16 cellular contexts compared by ENCODE assay signal in genomic region chr6:44061375-44062104, GRCh38.
DNase-seq lines count a peak whose midpoint lies in the region; ATAC-seq and TF ChIP-seq lines count a peak whose summit lies in the region.
"Had no signal": no experiment of that assay in that cellular context is flagged by ENCODE, and none has a peak within 500 bp of the region (broad histone marks: within the 10 kb centered on the region; RNA-seq: fewer than 3 reads in every experiment).

No MANE protein-coding gene starts in this region.

- BruUV-seq in mammary epithelial cell (replicated peaks; lab: Mats Ljungman, UMichigan) = no TSS peak

- 45 to 62% (median 56%) methylated on average over 5 of the region's 5 CpGs for WGBS in heart left ventricle, 4 donors
- 44% methylated on average over 5 of the region's 5 CpGs for WGBS in mammary epithelial cell (ENCODE audit: low coverage, missing lambda C conversion rate)

- no peaks in the 10 kb centered on the region for H3K79me2 ChIP-seq in mammary epithelial cell (ENCODE audit: insufficient read depth, low read length)

- H3K9me3 ChIP-seq in heart left ventricle (peaks cover 0 to 5% (median 0%) of the 10 kb centered on the region in 12 donors), mammary epithelial cell (replicated peaks; ENCODE audit: insufficient read depth, low read length) (no peaks in the 10 kb centered on the region), right atrium auricular region (no peaks in the 10 kb centered on the region), tibial artery (no peaks in the 10 kb centered on the region)
- H3K9me3 ChIP-seq: upper lobe of left lung had no signal

- H3K4me3 ChIP-seq in heart left ventricle (no peak overlapping the region), mammary epithelial cell (replicated peaks in 1 of 3; ENCODE audit: insufficient read depth in 1 of 3, low read depth in 2 of 3, low read length in 3 of 3) (no peak overlapping the region), right atrium auricular region (no peak overlapping the region), tibial artery (no peak overlapping the region)
- H3K4me3 ChIP-seq: SK-N-MC, upper lobe of left lung had no signal

- no peaks in the 10 kb centered on the region for H3K27me3 ChIP-seq in heart left ventricle
- H3K27me3 ChIP-seq in mammary epithelial cell (ENCODE audit: insufficient read depth, low read length) = no peaks in the 10 kb centered on the region
- H3K27me3 ChIP-seq in right atrium auricular region = no peaks in the 10 kb centered on the region
- no peaks in the 10 kb centered on the region for H3K27me3 ChIP-seq in tibial artery
- H3K27me3 ChIP-seq: upper lobe of left lung had no signal

- H3K9ac ChIP-seq in mammary epithelial cell (ENCODE audit: insufficient read depth, low read length) = no peak overlapping the region

- peaks cover 2% of the 10 kb centered on the region for H3K27me3 Mint-ChIP-seq in activated naive CD4-positive, alpha-beta T cell treated with anti-CD3 and anti-CD28 coated beads for 36 hours (ENCODE audit: low read depth)

- no peaks in the 10 kb centered on the region for H4K20me1 ChIP-seq in mammary epithelial cell (ENCODE audit: insufficient read depth, low read length)

- H3K4me1 ChIP-seq in heart left ventricle (peaks cover 7 to 90% (median 72%) of the 10 kb centered on the region in 12 donors), mammary epithelial cell (ENCODE audit: insufficient read depth, low read length) (peaks cover 92% of the 10 kb centered on the region), right atrium auricular region (peaks cover 0 to 91% of the 10 kb centered on the region in 2 donors), tibial artery (peaks cover 0 to 59% (median 36%) of the 10 kb centered on the region in 4 donors)

- intact Hi-C loops in heart left ventricle (cut with DNase I) = loop anchor here in 5 of 10 donors (5.0 to 10.0 kb wide), 3 partner anchors 54 to 207 kb away; no protein-coding TSS in a partner anchor
- intact Hi-C loops in Right ventricle myocardium inferior (cut with DNase I) = no loop called here
- intact Hi-C loops in mammary epithelial cell (cut with micrococcal nuclease) = loop anchor here (5.0 kb wide), 1 partner anchor 89 kb away; no protein-coding TSS in a partner anchor
- intact Hi-C loops in tibial artery (cut with DNase I; ENCODE audit: low total_unique reads) = no loop called here
- intact Hi-C loops in activated naive CD4-positive, alpha-beta T cell treated with anti-CD3 and anti-CD28 coated beads for 36 hours (cut with micrococcal nuclease) = loop anchor here (2.0 kb wide), 1 partner anchor 61 kb away; no protein-coding TSS in a partner anchor

- no peak overlapping the region for H3K27ac Mint-ChIP-seq in activated naive CD4-positive, alpha-beta T cell treated with anti-CD3 and anti-CD28 coated beads for 36 hours
- H3K27ac Mint-ChIP-seq: activated B cell treated with CpG ODN at 0.5 μM for 24 hours; activated naive CD8-positive, alpha-beta T cell treated with anti-CD3 and anti-CD28 coated beads, Interleukin-2, amount 50 U/mL, for 24 hours had no signal

- no peaks in the 10 kb centered on the region for H3K36me3 Mint-ChIP-seq in activated naive CD4-positive, alpha-beta T cell treated with anti-CD3 and anti-CD28 coated beads for 36 hours (ENCODE audit: low read depth)

- TF ChIP-seq POLR2A in heart left ventricle (IDR thresholded peaks at IDR 0.05) = no peak

- H3K27ac ChIP-seq in heart left ventricle (peak overlapping the region; percentile 2 to 93 (median 76)), mammary epithelial cell (ENCODE audit: insufficient read depth, low read depth, low read length) (peak overlapping the region; percentile 85), right atrium auricular region (peak overlapping the region; percentile 87 to 88), tibial artery (peak overlapping the region; percentile 18 to 34)
- H3K27ac ChIP-seq: SK-N-MC, upper lobe of left lung had no signal

- no peaks in the 10 kb centered on the region for H3K36me3 ChIP-seq in heart left ventricle
- H3K36me3 ChIP-seq in mammary epithelial cell (ENCODE audit: insufficient read depth, low read length) = no peaks in the 10 kb centered on the region
- H3K36me3 ChIP-seq in right atrium auricular region = no peaks in the 10 kb centered on the region
- no peaks in the 10 kb centered on the region for H3K36me3 ChIP-seq in tibial artery
- H3K36me3 ChIP-seq: upper lobe of left lung had no signal

- DNase-seq in heart left ventricle (no peak), Right ventricle myocardium inferior (ENCODE audit: missing footprints) (no peak), mammary epithelial cell (peak; percentile 73), right atrium auricular region (ENCODE audit: low spot score) (no peak), tibial artery (no peak), ureter (ENCODE audit: low spot score) (no peak)
- no peak for DNase-seq in activated naive CD4-positive, alpha-beta T cell treated with anti-CD3 and anti-CD28 coated beads for 36 hours
- DNase-seq: activated B cell treated with CpG ODN at 0.5 μM for 24 hours; activated naive CD8-positive, alpha-beta T cell treated with anti-CD3 and anti-CD28 coated beads, Interleukin-2, amount 50 U/mL, for 24 hours; effector CD8-positive, alpha-beta T cell; KG1; NCI-H2029; upper lobe of left lung had no signal

- H3K4me3 Mint-ChIP-seq in activated naive CD4-positive, alpha-beta T cell treated with anti-CD3 and anti-CD28 coated beads for 36 hours = no peak overlapping the region
- H3K4me3 Mint-ChIP-seq: activated B cell treated with CpG ODN at 0.5 μM for 24 hours; activated naive CD8-positive, alpha-beta T cell treated with anti-CD3 and anti-CD28 coated beads, Interleukin-2, amount 50 U/mL, for 24 hours; neural crest cell had no signal

- peaks cover 6% of the 10 kb centered on the region for H3K4me1 Mint-ChIP-seq in activated naive CD4-positive, alpha-beta T cell treated with anti-CD3 and anti-CD28 coated beads for 36 hours (ENCODE audit: low read depth)

- H3K9me3 Mint-ChIP-seq in activated naive CD4-positive, alpha-beta T cell treated with anti-CD3 and anti-CD28 coated beads for 36 hours = peaks cover 6% of the 10 kb centered on the region

- no peak overlapping the region for H3K4me2 ChIP-seq in mammary epithelial cell (ENCODE audit: insufficient read depth, low read depth, low read length)

- TF ChIP-seq CTCF in heart left ventricle (IDR thresholded peaks at IDR 0.05) (no peak), mammary epithelial cell (conservative IDR thresholded peaks at IDR 0.05 in 1 of 2, IDR thresholded peaks at IDR 0.05 in 1 of 2; ENCODE audit: extremely low read depth in 1 of 2, insufficient read depth in 1 of 2, low read depth in 1 of 2, low read length in 2 of 2) (no peak), right atrium auricular region (IDR thresholded peaks at IDR 0.05) (no peak), tibial artery (IDR thresholded peaks at IDR 0.05) (no peak)

- in situ Hi-C loops in mammary epithelial cell (cut with MboI; ENCODE audit: low sequenced_read_pairs in 2 of 2) = loop anchor here in 1 of 2 donors (5.0 kb wide), 1 partner anchor 289 kb away; the partner anchor contains the start of gene VEGFA

- dilution Hi-C loops in mammary epithelial cell (cut with HindIII; ENCODE audit: low sequenced_read_pairs) = loop anchor here (5.0 kb wide), 2 partner anchors 49 to 79 kb away; no protein-coding TSS in a partner anchor

- no peak overlapping the region for H2AFZ ChIP-seq in mammary epithelial cell (ENCODE audit: low read depth, low read length)

- CTCF ChIA-PET in mammary epithelial cell (lab: Charles Lee; ENCODE audit: low non-redundant PET) = no interaction called here
- CTCF ChIA-PET in activated naive CD4-positive, alpha-beta T cell treated with anti-CD3 and anti-CD28 coated beads for 36 hours (lab: Charles Lee) = interaction anchor here (0.6 to 2.3 kb wide), 4 partner anchors 11 to 405 kb away, joined by 3 to 15 read pairs (median 4); no protein-coding TSS in a partner anchor

- no peak for ATAC-seq in heart left ventricle
- no peak for ATAC-seq in Right ventricle myocardium inferior
- ATAC-seq in GM21381 (IDR thresholded peaks at IDR 0.05; ENCODE audit: unreplicated experiment) = no peak
- ATAC-seq: activated naive CD8-positive, alpha-beta T cell treated with anti-CD3 and anti-CD28 coated beads, Interleukin-2, amount 50 U/mL, for 24 hours had no signal

Comparison
In these comparisons a context has a peak if more than half of its experiments do, and no peak if none do; other contexts are left out.
1. H3K27ac ChIP-seq: peak in every context shown above with its lines; median percentile 88 in right atrium auricular region; 85 in mammary epithelial cell; 76 in heart left ventricle; 26 in tibial artery.
2. intact Hi-C loops: an anchor here in mammary epithelial cell (5.0 kb wide) and activated naive CD4-positive, alpha-beta T cell treated with anti-CD3 and anti-CD28 coated beads for 36 hours (2.0 kb wide); none called in Right ventricle myocardium inferior and tibial artery.